In genomic region chr5:2865856-2866546, GRCh38 we compare ENCODE assay signal across 25 cellular contexts.
"Had no signal": no experiment of that assay in that cellular context is flagged by ENCODE, and none has a peak within 500 bp of the region (broad histone marks: within the 10 kb centered on the region; RNA-seq: fewer than 3 reads in every experiment).

No MANE protein-coding gene starts in this region.

- H3K4me3 Mint-ChIP-seq: activated B cell treated with CpG ODN at 0.5 μM for 24 hours; activated CD4-positive, alpha-beta T cell treated with anti-CD3 and anti-CD28 coated beads, Interleukin-2, amount 10 ng/mL, durations not matched to agents 24 days and 14 days; activated CD8-positive, alpha-beta memory T cell treated with anti-CD3 and anti-CD28 coated beads, Interleukin-2, amount 10 ng/mL, durations not matched to agents 7 days and 5 days; activated naive CD8-positive, alpha-beta T cell; activated T-cell treated with anti-CD3 and anti-CD28 coated beads, Interleukin-2, amount 50 U/mL, for 24 hours; brain; T-cell had no signal

- H3K9me3 Mint-ChIP-seq: brain had no signal

- H3K4me3 ChIP-seq: SK-N-MC had no signal

- H3K27me3 Mint-ChIP-seq: activated B cell treated with CpG ODN at 0.5 μM for 24 hours; activated CD4-positive, alpha-beta T cell treated with anti-CD3 and anti-CD28 coated beads, Interleukin-2, amount 10 ng/mL, durations not matched to agents 24 days and 14 days; activated CD8-positive, alpha-beta memory T cell treated with anti-CD3 and anti-CD28 coated beads, Interleukin-2, amount 10 ng/mL, durations not matched to agents 7 days and 5 days; activated naive CD8-positive, alpha-beta T cell; activated T-cell treated with anti-CD3 and anti-CD28 coated beads, Interleukin-2, amount 50 U/mL, for 24 hours; brain; T-cell had no signal

- DNase-seq: activated B cell treated with CpG ODN at 0.5 μM for 24 hours; activated CD4-positive, alpha-beta T cell treated with anti-CD3 and anti-CD28 coated beads for 1 hour; activated CD4-positive, alpha-beta T cell treated with anti-CD3 and anti-CD28 coated beads, Interleukin-2, amount 10 ng/mL, durations not matched to agents 24 days and 14 days; activated CD4-positive, alpha-beta T cell treated with anti-CD3 and anti-CD28 coated beads, Interleukin-2, amount 50 U/mL, for 48 hours; activated CD8-positive, alpha-beta memory T cell treated with anti-CD3 and anti-CD28 coated beads, Interleukin-2, amount 10 ng/mL, durations not matched to agents 7 days and 5 days; activated effector memory CD4-positive, alpha-beta T cell treated with anti-CD3 and anti-CD28 coated beads, Interleukin-2, amount 50 U/mL, for 16 hours; activated naive CD4-positive, alpha-beta T cell treated with Interleukin-2 at 50 U/mL for 16 hours; activated T-cell treated with anti-CD3 and anti-CD28 coated beads, Interleukin-2, amount 50 U/mL, for 24 hours; Kasumi-1; NCI-H1105 treated with DMSO at 0.1 percent for 48 hours; NCI-H1436 treated with DMSO at 0.1 percent for 48 hours; NCI-H187; NCI-H2171; NCI-H2227 treated with DMSO at 0.1 percent for 48 hours; NCI-H446 treated with DMSO at 0.1 percent for 48 hours; NCI-H524 treated with DMSO at 0.1 percent for 48 hours; NCI-H82; OCI-M1; RPMI8226; T-cell; T-helper 2 cell; T1000 had no signal

- H3K27ac Mint-ChIP-seq: activated B cell treated with CpG ODN at 0.5 μM for 24 hours; activated CD4-positive, alpha-beta T cell treated with anti-CD3 and anti-CD28 coated beads, Interleukin-2, amount 10 ng/mL, durations not matched to agents 24 days and 14 days; activated CD8-positive, alpha-beta memory T cell treated with anti-CD3 and anti-CD28 coated beads, Interleukin-2, amount 10 ng/mL, durations not matched to agents 7 days and 5 days; activated naive CD8-positive, alpha-beta T cell; activated T-cell treated with anti-CD3 and anti-CD28 coated beads, Interleukin-2, amount 50 U/mL, for 24 hours; brain; T-cell had no signal

- H3K27ac ChIP-seq: SK-N-MC had no signal

- H3K4me1 Mint-ChIP-seq: activated B cell treated with CpG ODN at 0.5 μM for 24 hours; activated CD4-positive, alpha-beta T cell treated with anti-CD3 and anti-CD28 coated beads, Interleukin-2, amount 10 ng/mL, durations not matched to agents 24 days and 14 days; activated CD8-positive, alpha-beta memory T cell treated with anti-CD3 and anti-CD28 coated beads, Interleukin-2, amount 10 ng/mL, durations not matched to agents 7 days and 5 days; T-cell had no signal

- H3K36me3 Mint-ChIP-seq: activated CD8-positive, alpha-beta memory T cell treated with anti-CD3 and anti-CD28 coated beads, Interleukin-2, amount 10 ng/mL, durations not matched to agents 7 days and 5 days; activated naive CD8-positive, alpha-beta T cell; brain; T-cell had no signal
